ENCODE assay signal across 1 cellular context in genomic region chr11:43925063-43925931, GRCh38.
TF ChIP-seq lines count a peak whose summit lies in the region.

No MANE protein-coding gene starts in this region.

TF ChIP-seq in liver, 16 proteins besides CTCF, POLR2A, EP300 and RAD21 (continued from another document):
- TF ChIP-seq ZBTB33 (IDR thresholded peaks at IDR 0.05) = no peak
- TF ChIP-seq NR2F2 (IDR thresholded peaks at IDR 0.05) = no peak
- no peak for TF ChIP-seq YY1 (IDR thresholded peaks at IDR 0.05)
- TF ChIP-seq FOXA1 (IDR thresholded peaks at IDR 0.05) = no peak
- no peak for TF ChIP-seq ATF3 (IDR thresholded peaks at IDR 0.05)
- TF ChIP-seq HNF4G (IDR thresholded peaks at IDR 0.05) = no peak
- no peak for TF ChIP-seq JUND (IDR thresholded peaks at IDR 0.05)
- no peak for TF ChIP-seq FOXA2 (IDR thresholded peaks at IDR 0.05)
- TF ChIP-seq SP1 (IDR thresholded peaks at IDR 0.05) = no peak
- no peak for TF ChIP-seq EGR1 (IDR thresholded peaks at IDR 0.05; ENCODE audit: low read depth in 2 of 2)
- TF ChIP-seq MAX (IDR thresholded peaks at IDR 0.05) = no peak
- no peak for TF ChIP-seq HNF4A (conservative IDR thresholded peaks at IDR 0.05)
- no peak for TF ChIP-seq REST (IDR thresholded peaks at IDR 0.05)
- no peak for TF ChIP-seq RXRA (IDR thresholded peaks at IDR 0.05)
- no peak for TF ChIP-seq GABPA (IDR thresholded peaks at IDR 0.05 in 1 of 2, conservative IDR thresholded peaks at IDR 0.05 in 1 of 2)
